In the genomic region with DNA sequence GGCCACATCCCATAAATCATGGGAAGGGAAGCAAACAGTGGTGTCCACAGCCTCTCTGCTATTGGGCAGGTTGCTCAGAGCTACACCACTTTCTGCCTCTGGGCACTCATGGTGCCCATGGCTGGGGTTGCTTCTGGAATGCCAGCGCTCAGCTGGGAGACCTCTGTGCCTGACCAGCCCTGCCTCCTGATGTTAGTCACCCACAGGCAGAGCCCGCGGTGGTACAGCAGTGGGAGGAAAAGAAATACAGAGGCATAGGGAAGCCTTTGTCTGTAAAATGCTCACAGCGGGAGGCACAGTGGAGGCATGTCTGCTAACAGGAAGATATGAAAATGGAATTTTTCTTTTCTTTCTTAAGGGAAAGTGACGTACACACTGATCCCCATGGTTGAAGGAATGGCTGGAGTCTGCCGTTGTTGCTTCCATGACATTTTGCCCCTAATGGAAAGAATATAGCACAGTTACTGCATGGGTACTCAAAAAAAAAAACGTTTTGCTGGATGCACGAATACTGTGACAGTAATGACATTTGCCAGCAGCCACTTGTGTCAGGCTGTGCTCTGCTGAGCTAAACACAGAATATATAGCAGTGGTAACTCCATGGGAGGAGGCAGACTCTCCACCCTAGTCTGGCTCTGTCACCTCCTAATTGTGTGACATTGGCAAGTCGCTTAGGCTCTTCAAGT, we compare ENCODE assay signal across 20 cellular contexts. TPM values are rescaled to one million over a fixed set of nuclear protein-coding genes. Genes with fewer than 3 reads are reported as not detected.
DNase-seq lines count a peak whose midpoint lies in the region; FAIRE-seq and TF ChIP-seq lines count a peak whose summit lies in the region.
"Had no signal": no experiment of that assay in that cellular context is flagged by ENCODE, and none has a peak within 500 bp of the region (broad histone marks: within the 10 kb centered on the region; RNA-seq: fewer than 3 reads in every experiment).

No MANE protein-coding gene starts in this region.

- no peak for TF ChIP-seq POLR2A in sigmoid colon (IDR thresholded peaks at IDR 0.05)

- H3K27ac Mint-ChIP-seq in astrocyte (ENCODE audit: unreplicated experiment): no peak overlapping the region
- H3K27ac Mint-ChIP-seq: IgD-negative memory B cell, memory B cell had no signal

- no peaks in the 10 kb centered on the region for H3K4me1 Mint-ChIP-seq in astrocyte (ENCODE audit: low read depth, unreplicated experiment)

- peaks cover 2% of the 10 kb centered on the region for H3K36me3 Mint-ChIP-seq in astrocyte (ENCODE audit: low read depth, unreplicated experiment)
- H3K36me3 Mint-ChIP-seq: IgD-negative memory B cell had no signal

- H3K9me3 ChIP-seq in astrocyte (ENCODE audit: insufficient read depth, low read depth, low read length) (no peaks in the 10 kb centered on the region), sigmoid colon (no peaks in the 10 kb centered on the region)
- H3K9me3 ChIP-seq: SK-N-SH had no signal

- peaks cover 6% of the 10 kb centered on the region for H3K9me3 Mint-ChIP-seq in astrocyte (ENCODE audit: unreplicated experiment)
- H3K9me3 Mint-ChIP-seq: brain, CD14-positive monocyte, IgD-negative memory B cell, memory B cell had no signal

- H4K20me1 ChIP-seq in astrocyte (ENCODE audit: insufficient read depth, low read length): no peaks in the 10 kb centered on the region

- H3K4me1 ChIP-seq in astrocyte (ENCODE audit: insufficient read depth, low read length): peaks cover 2% of the 10 kb centered on the region
- peaks cover 0 to 60% (median 57%) of the 10 kb centered on the region in 4 donors for H3K4me1 ChIP-seq in sigmoid colon

- DNase-seq in NCI-H146 (lab: John Stamatoyannopoulos, UW) (peak; percentile 53), NCI-H146 treated with DMSO at 0.1 percent for 48 hours (lab: John Stamatoyannopoulos, UW; ENCODE audit: unreplicated experiment) (no peak), astrocyte (ENCODE audit: low read depth) (no peak), kidney glomerular epithelial cell (lab: John Stamatoyannopoulos, UW) (peak; percentile 51), sigmoid colon (no peak), NCI-H226 (no peak), T-helper 1 cell (no peak), NCI-H128 (lab: John Stamatoyannopoulos, UW; ENCODE audit: unreplicated experiment) (no peak)
- DNase-seq: activated effector memory CD4-positive, alpha-beta T cell treated with anti-CD3 and anti-CD28 coated beads, Interleukin-2, amount 50 U/mL, for 16 hours; EL; HCEC 1CT; NCI-H2171 treated with DMSO at 0.1 percent for 48 hours; SK-N-SH; stimulated activated CD4-positive, alpha-beta T cell treated with anti-CD3 and anti-CD28 coated beads, Interleukin-15, amount 100 ng/mL, for 24 hours had no signal

- no peaks in the 10 kb centered on the region for H3K79me2 ChIP-seq in astrocyte (ENCODE audit: insufficient read depth, low read length)

- H3K27me3 ChIP-seq in astrocyte (ENCODE audit: insufficient read depth, low read length) (no peaks in the 10 kb centered on the region), sigmoid colon (no peaks in the 10 kb centered on the region)

- H3K27ac ChIP-seq in astrocyte (ENCODE audit: low read depth, low read length) (no peak overlapping the region), sigmoid colon (peak overlapping the region in 3 of 4 donors; percentile 64 to 77 (median 68))
- H3K27ac ChIP-seq: 22Rv1 had no signal

- no peak overlapping the region for H3K9ac ChIP-seq in astrocyte (ENCODE audit: low read length)
- H3K9ac ChIP-seq: SK-N-SH had no signal

- TF ChIP-seq CTCF in astrocyte (IDR thresholded peaks at IDR 0.05; ENCODE audit: insufficient read depth, low read depth, low read length) (no peak), sigmoid colon (IDR thresholded peaks at IDR 0.05) (no peak)

- H3K36me3 ChIP-seq in astrocyte (ENCODE audit: insufficient read depth, low read length) (no peaks in the 10 kb centered on the region), sigmoid colon (no peaks in the 10 kb centered on the region)

- TF ChIP-seq EP300 in sigmoid colon (IDR thresholded peaks at IDR 0.05): no peak

- intact Hi-C loops in sigmoid colon (cut with DNase I): no loop called here

- H3K27me3 Mint-ChIP-seq in astrocyte (ENCODE audit: low read depth, unreplicated experiment): no peaks in the 10 kb centered on the region
- H3K27me3 Mint-ChIP-seq: IgD-negative memory B cell had no signal

- H3K4me2 ChIP-seq in astrocyte (ENCODE audit: low read length): peak overlapping the region; percentile 28
- H3K4me2 ChIP-seq: SK-N-SH had no signal

- H3K4me3 Mint-ChIP-seq in astrocyte (ENCODE audit: unreplicated experiment): peak overlapping the region; percentile 40
- H3K4me3 Mint-ChIP-seq: brain, CD14-positive monocyte, memory B cell had no signal

- no peak for FAIRE-seq in astrocyte (lab: Jason Lieb, UNC)

- H3K4me3 ChIP-seq in astrocyte (ENCODE audit: insufficient read depth, low read depth, low read length): peak overlapping the region; percentile 5
- no peak overlapping the region for H3K4me3 ChIP-seq in sigmoid colon

- H2AFZ ChIP-seq in astrocyte (ENCODE audit: low read depth, low read length): peak overlapping the region; percentile 9

- 80 to 89% methylated on average over 9 of the region's 9 CpGs for WGBS in sigmoid colon, 2 donors

RNA-seq across cellular contexts. Expression of a gene that starts 21.9 kb away (rescaled TPM):
- 4.5 and 8.5 TPM in 2 replicates for total RNA-seq in astrocyte
- 10 to 100 TPM in 2 of 4 donors, 1 to 10 TPM in 2; 5.3 to 13.2 (median 8.6) TPM for total RNA-seq in sigmoid colon
- 10 to 100 TPM in 2 of 3 donors, 1 to 10 TPM in 1; 8.6 to 31.4 (median 15.6) TPM for polyA plus RNA-seq in sigmoid colon
- total RNA-seq: activated CD8-positive, alpha-beta memory T cell treated with anti-CD3 and anti-CD28 coated beads for 36 hours had no signal

Comparison
In these comparisons a context has a peak if more than half of its experiments do, and no peak if none do; other contexts are left out.
1. DNase-seq: peak in NCI-H146 (single experiment) and kidney glomerular epithelial cell (single experiment); none in NCI-H146 treated with DMSO at 0.1 percent for 48 hours (single experiment), astrocyte (single experiment), sigmoid colon (single experiment), NCI-H226 (single experiment), T-helper 1 cell (0 of 5) and NCI-H128 (single experiment).